In genomic region chr9:36207546-36208012, GRCh38 we compare ENCODE assay signal across 10 cellular contexts. TPM values are rescaled to one million over a fixed set of nuclear protein-coding genes. Genes with fewer than 3 reads are reported as not detected.
DNase-seq lines count a peak whose midpoint lies in the region; ATAC-seq lines count a peak whose summit lies in the region.
"Had no signal": no experiment of that assay in that cellular context is flagged by ENCODE, and none has a peak within 500 bp of the region (broad histone marks: within the 10 kb centered on the region; RNA-seq: fewer than 3 reads in every experiment).

No MANE protein-coding gene starts in this region.

- no peak for DNase-seq in activated naive CD4-positive, alpha-beta T cell treated with anti-CD3 and anti-CD28 coated beads for 36 hours
- DNase-seq in activated naive CD4-positive, alpha-beta T cell (lab: John Stamatoyannopoulos, UW): no peak
- DNase-seq in adipocyte (ENCODE audit: low read depth) (peak; percentile 53), kidney glomerular epithelial cell (lab: John Stamatoyannopoulos, UW) (peak; percentile 60), superior temporal gyrus (ENCODE audit: extremely low spot score) (peak; percentile 53), GM19238 (ENCODE audit: insufficient read length, low spot score) (no peak)
- no peak for DNase-seq in effector CD8-positive, alpha-beta T cell (lab: John Stamatoyannopoulos, UW)

- peaks cover 45% of the 10 kb centered on the region for H3K4me1 Mint-ChIP-seq in activated naive CD4-positive, alpha-beta T cell treated with anti-CD3 and anti-CD28 coated beads for 36 hours (ENCODE audit: low read depth)

- no peaks in the 10 kb centered on the region for H3K9me3 ChIP-seq in adipocyte (ENCODE audit: control insufficient read depth, low read length)

- H3K4me1 ChIP-seq in adipocyte (ENCODE audit: control insufficient read depth, insufficient read depth, low read length): peaks cover 42% of the 10 kb centered on the region

- no peak for ATAC-seq in HG03520 (IDR thresholded peaks at IDR 0.05; ENCODE audit: unreplicated experiment)
- ATAC-seq: HCT116 had no signal

- no peak overlapping the region for H3K4me3 Mint-ChIP-seq in activated naive CD4-positive, alpha-beta T cell treated with anti-CD3 and anti-CD28 coated beads for 36 hours
- H3K4me3 Mint-ChIP-seq: IgD-negative memory B cell had no signal

- peak overlapping the region; percentile 56 for H3K9ac ChIP-seq in adipocyte (ENCODE audit: low read length)

- CTCF ChIA-PET in activated naive CD4-positive, alpha-beta T cell treated with anti-CD3 and anti-CD28 coated beads for 36 hours (lab: Charles Lee): interaction anchor here (1.3 to 1.6 kb wide), 3 partner anchors 17 to 121 kb away, joined by 4 to 8 read pairs (median 4); partner anchors contain the start of gene CLTA

- H3K27me3 ChIP-seq in adipocyte (replicated peaks; ENCODE audit: control insufficient read depth, insufficient read depth, low read length): no peaks in the 10 kb centered on the region

- no peaks in the 10 kb centered on the region for H3K9me3 Mint-ChIP-seq in activated naive CD4-positive, alpha-beta T cell treated with anti-CD3 and anti-CD28 coated beads for 36 hours
- H3K9me3 Mint-ChIP-seq: IgD-negative memory B cell had no signal

- H3K36me3 ChIP-seq in adipocyte (ENCODE audit: control insufficient read depth, insufficient read depth, low read length, severe bottlenecking): peaks cover 98% of the 10 kb centered on the region

- H3K27me3 Mint-ChIP-seq in activated naive CD4-positive, alpha-beta T cell treated with anti-CD3 and anti-CD28 coated beads for 36 hours (ENCODE audit: low read depth): no peaks in the 10 kb centered on the region
- H3K27me3 Mint-ChIP-seq: IgD-negative memory B cell had no signal

- H3K36me3 Mint-ChIP-seq in activated naive CD4-positive, alpha-beta T cell treated with anti-CD3 and anti-CD28 coated beads for 36 hours (ENCODE audit: low read depth): peaks cover 56% of the 10 kb centered on the region

- H3K27ac Mint-ChIP-seq in activated naive CD4-positive, alpha-beta T cell treated with anti-CD3 and anti-CD28 coated beads for 36 hours: peak overlapping the region; percentile 68
- H3K27ac Mint-ChIP-seq: IgD-negative memory B cell had no signal

- intact Hi-C loops in activated naive CD4-positive, alpha-beta T cell treated with anti-CD3 and anti-CD28 coated beads for 36 hours (cut with micrococcal nuclease): no loop called here

- no peak overlapping the region for H3K4me3 ChIP-seq in adipocyte (ENCODE audit: low read length)

RNA-seq across cellular contexts. Expression of gene CLTA, which starts 16.9 kb away (rescaled TPM):
- total RNA-seq in activated naive CD4-positive, alpha-beta T cell treated with anti-CD3 and anti-CD28 coated beads for 36 hours: 100 to 1,000 TPM in 1 of 2 experiments, 10 to 100 TPM in 1; 96.4 to 101 TPM

RNA-seq across cellular contexts. Expression of gene CCIN, which starts 38.4 kb away (rescaled TPM):
- not detected for total RNA-seq in activated naive CD4-positive, alpha-beta T cell treated with anti-CD3 and anti-CD28 coated beads for 36 hours

RNA-seq across cellular contexts. Expression of gene GNE, which starts 50.7 kb away (rescaled TPM):
- total RNA-seq in activated naive CD4-positive, alpha-beta T cell treated with anti-CD3 and anti-CD28 coated beads for 36 hours: 10 to 100 TPM; 14.5 to 15.2 TPM

Comparison
In these comparisons a context has a peak if more than half of its experiments do, and no peak if none do; other contexts are left out.
1. DNase-seq: peak in adipocyte (single experiment), kidney glomerular epithelial cell (single experiment) and superior temporal gyrus (single experiment); none in activated naive CD4-positive, alpha-beta T cell treated with anti-CD3 and anti-CD28 coated beads for 36 hours (single experiment), activated naive CD4-positive, alpha-beta T cell (0 of 4), effector CD8-positive, alpha-beta T cell (single experiment) and GM19238 (single experiment).